In the genomic region with DNA sequence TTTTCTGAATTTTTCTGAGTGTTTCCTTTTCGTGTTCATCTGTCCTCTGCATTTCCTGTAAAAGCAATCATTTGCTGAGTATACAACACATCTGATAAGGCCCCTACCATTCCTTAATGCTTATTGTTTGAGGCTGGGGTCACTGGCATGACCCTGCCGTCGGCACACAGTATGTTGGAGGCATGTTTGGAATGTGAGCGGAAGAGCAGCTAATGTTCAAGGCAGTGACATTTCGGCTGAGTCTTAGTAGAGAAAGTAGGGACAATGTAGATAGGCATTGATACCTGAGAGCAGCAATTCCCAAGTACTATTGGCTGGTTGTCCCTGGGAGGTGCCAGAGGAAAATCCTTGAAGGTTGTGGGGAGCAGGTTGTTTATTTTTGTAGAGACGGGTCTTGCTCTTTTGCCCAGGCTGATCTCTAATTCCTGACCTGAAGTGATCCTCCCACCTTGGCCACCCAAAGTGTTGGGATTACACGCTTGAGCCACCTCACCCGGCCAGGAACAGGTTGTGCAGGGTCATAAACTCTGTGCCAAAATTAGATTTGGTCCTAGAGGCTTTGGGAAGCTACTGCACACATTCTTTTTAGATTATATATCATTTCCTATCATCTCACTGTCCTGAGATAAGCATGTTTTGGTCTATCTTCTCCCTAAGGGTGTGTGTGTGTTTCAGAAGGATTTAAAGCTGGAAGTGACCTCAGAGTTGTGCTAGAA, we compare ENCODE assay signal across 10 cellular contexts. TPM values are rescaled to one million over a fixed set of nuclear protein-coding genes. Genes with fewer than 3 reads are reported as not detected.
DNase-seq lines count a peak whose midpoint lies in the region; ATAC-seq and TF ChIP-seq lines count a peak whose summit lies in the region.
"Had no signal": no experiment of that assay in that cellular context is flagged by ENCODE, and none has a peak within 500 bp of the region (broad histone marks: within the 10 kb centered on the region; RNA-seq: fewer than 3 reads in every experiment).

No MANE protein-coding gene starts in this region.

- H3K27ac ChIP-seq in CD4-positive, CD25-positive, alpha-beta regulatory T cell (ENCODE audit: insufficient read depth, low read length, poor library complexity, severe bottlenecking) = no peak overlapping the region
- no peak overlapping the region for H3K27ac ChIP-seq in GM23248

- no peaks in the 10 kb centered on the region for H3K27me3 Mint-ChIP-seq in CD4-positive, CD25-positive, alpha-beta regulatory T cell
- H3K27me3 Mint-ChIP-seq in mesothelial cell of epicardium (ENCODE audit: low read depth) = no peaks in the 10 kb centered on the region
- H3K27me3 Mint-ChIP-seq: activated naive CD4-positive, alpha-beta T cell treated with anti-CD3 and anti-CD28 coated beads, Interleukin-2, amount 50 U/mL, for 24 hours had no signal

- DNase-seq in CD4-positive, CD25-positive, alpha-beta regulatory T cell = no peak
- DNase-seq in NCI-H82 (lab: John Stamatoyannopoulos, UW) (peak; percentile 59), epidermal melanocyte (ENCODE audit: insufficient read length, low spot score) (peak; percentile 11), mesothelial cell of epicardium (ENCODE audit: low spot score in 2 of 2, unreplicated experiment in 2 of 2) (no peak), GM23248 (no peak)
- DNase-seq in activated CD4-positive, alpha-beta T cell treated with anti-CD3 and anti-CD28 coated beads, Interleukin-2, amount 50 U/mL, for 4 hours = no peak
- DNase-seq: T-helper 1 cell had no signal

- H3K4me3 ChIP-seq in CD4-positive, CD25-positive, alpha-beta regulatory T cell (ENCODE audit: low read depth, low read length) = no peak overlapping the region
- H3K4me3 ChIP-seq in GM23248 = no peak overlapping the region

- H3K4me1 ChIP-seq in CD4-positive, CD25-positive, alpha-beta regulatory T cell (ENCODE audit: control insufficient read depth, insufficient read depth, low read length, poor library complexity, severe bottlenecking) = no peaks in the 10 kb centered on the region
- H3K4me1 ChIP-seq in GM23248 (ENCODE audit: insufficient read depth) = peaks cover 12% of the 10 kb centered on the region

- in situ Hi-C loops in GM23248 (cut with MboI) = no loop called here

- no peaks in the 10 kb centered on the region for H3K9me3 Mint-ChIP-seq in CD4-positive, CD25-positive, alpha-beta regulatory T cell
- no peaks in the 10 kb centered on the region for H3K9me3 Mint-ChIP-seq in mesothelial cell of epicardium
- H3K9me3 Mint-ChIP-seq: activated naive CD4-positive, alpha-beta T cell treated with anti-CD3 and anti-CD28 coated beads, Interleukin-2, amount 50 U/mL, for 24 hours had no signal

- ATAC-seq in CD4-positive, CD25-positive, alpha-beta regulatory T cell (ENCODE audit: low read depth in 2 of 2) = no peak
- ATAC-seq in HG02852 (IDR thresholded peaks at IDR 0.05; ENCODE audit: unreplicated experiment) (no peak), HG02759 (IDR thresholded peaks at IDR 0.05; ENCODE audit: unreplicated experiment) (no peak)

- peak overlapping the region; percentile 15 to 88 (median 74) for H3K27ac Mint-ChIP-seq in CD4-positive, CD25-positive, alpha-beta regulatory T cell
- peak overlapping the region; percentile 82 for H3K27ac Mint-ChIP-seq in mesothelial cell of epicardium
- H3K27ac Mint-ChIP-seq: activated naive CD4-positive, alpha-beta T cell treated with anti-CD3 and anti-CD28 coated beads, Interleukin-2, amount 50 U/mL, for 24 hours had no signal

- H3K79me2 ChIP-seq in GM23248 (ENCODE audit: insufficient read depth) = peaks cover 96% of the 10 kb centered on the region

- H3K4me2 ChIP-seq in GM23248 (ENCODE audit: unreplicated experiment) = no peak overlapping the region

- H3K4me1 Mint-ChIP-seq in CD4-positive, CD25-positive, alpha-beta regulatory T cell = peaks cover 12 to 42% (median 35%) of the 10 kb centered on the region in 4 donors
- peaks cover 28% of the 10 kb centered on the region for H3K4me1 Mint-ChIP-seq in mesothelial cell of epicardium

- H3K9ac ChIP-seq in GM23248 = no peak overlapping the region

- no peak overlapping the region for H2AFZ ChIP-seq in GM23248

- H3K36me3 Mint-ChIP-seq in CD4-positive, CD25-positive, alpha-beta regulatory T cell = peaks cover 9% of the 10 kb centered on the region
- H3K36me3 Mint-ChIP-seq in mesothelial cell of epicardium = peaks cover 4% of the 10 kb centered on the region
- H3K36me3 Mint-ChIP-seq: activated naive CD4-positive, alpha-beta T cell treated with anti-CD3 and anti-CD28 coated beads, Interleukin-2, amount 50 U/mL, for 24 hours had no signal

- no peak overlapping the region for H3K4me3 Mint-ChIP-seq in CD4-positive, CD25-positive, alpha-beta regulatory T cell
- H3K4me3 Mint-ChIP-seq in mesothelial cell of epicardium = peak overlapping the region; percentile 25
- H3K4me3 Mint-ChIP-seq: activated naive CD4-positive, alpha-beta T cell treated with anti-CD3 and anti-CD28 coated beads, Interleukin-2, amount 50 U/mL, for 24 hours had no signal

- no peaks in the 10 kb centered on the region for H3K9me2 ChIP-seq in GM23248 (ENCODE audit: insufficient read depth)

- peaks cover 7% of the 10 kb centered on the region for H4K20me1 ChIP-seq in GM23248 (ENCODE audit: insufficient read depth)

- 73 to 75% methylated on average over 8 of the region's 8 CpGs for WGBS in GM23248 (ENCODE audit: low coverage in 1 of 2, low lambda C conversion rate in 2 of 2, missing lambda C conversion rate in 2 of 2), 2 experiments

- no peaks in the 10 kb centered on the region for H3K9me3 ChIP-seq in CD4-positive, CD25-positive, alpha-beta regulatory T cell (ENCODE audit: control insufficient read depth in 2 of 2, low read length in 2 of 2)
- no peaks in the 10 kb centered on the region for H3K9me3 ChIP-seq in GM23248 (ENCODE audit: low read depth)

- peaks cover 28% of the 10 kb centered on the region for H3K36me3 ChIP-seq in CD4-positive, CD25-positive, alpha-beta regulatory T cell (ENCODE audit: control insufficient read depth, insufficient read depth, low read length)
- no peaks in the 10 kb centered on the region for H3K36me3 ChIP-seq in GM23248 (ENCODE audit: low read depth)

- no peak for TF ChIP-seq CTCF in mesothelial cell of epicardium (IDR thresholded peaks at IDR 0.05; ENCODE audit: unreplicated experiment)

- H3F3A ChIP-seq in GM23248 (ENCODE audit: insufficient read depth) = peaks cover under 1% of the 10 kb centered on the region; the same call in 1 of the 2 replicates

- H3K27me3 ChIP-seq in CD4-positive, CD25-positive, alpha-beta regulatory T cell (ENCODE audit: control insufficient read depth, insufficient read depth, low read length) = no peaks in the 10 kb centered on the region
- H3K27me3 ChIP-seq in GM23248 (replicated peaks; ENCODE audit: insufficient read depth) = no peaks in the 10 kb centered on the region

RNA-seq across cellular contexts. Expression of gene PTPN23, which starts 13.5 kb away (rescaled TPM):
- 54.2 TPM for total RNA-seq in CD4-positive, CD25-positive, alpha-beta regulatory T cell
- 1 to 10 TPM; 1.0 to 4.3 (median 2.2) TPM for polyA plus RNA-seq in CD4-positive, CD25-positive, alpha-beta regulatory T cell
- total RNA-seq in mesothelial cell of epicardium = 47.1 to 56.7 TPM (median 50.6 TPM) in 3 replicates
- total RNA-seq in GM23248 (2014; rRNA removed; shearing (Covaris generic)) = 9.0 and 10.9 TPM in 2 replicates
- polyA plus RNA-seq in GM23248 (2016; fragmentation: Nextera tagmentation; extraction: Ambion mirVana) = 12.0 and 14.3 TPM in 2 replicates

Comparison
In these comparisons a context has a peak if more than half of its experiments do, and no peak if none do; other contexts are left out.
1. DNase-seq: peak in NCI-H82 (single experiment) and epidermal melanocyte (single experiment); none in CD4-positive, CD25-positive, alpha-beta regulatory T cell (0 of 3), mesothelial cell of epicardium (0 of 2), GM23248 (single experiment) and activated CD4-positive, alpha-beta T cell treated with anti-CD3 and anti-CD28 coated beads, Interleukin-2, amount 50 U/mL, for 4 hours (0 of 2).